9 cellular contexts compared by ENCODE assay signal in genomic region chr1:72281144-72281543, GRCh38. TPM values are rescaled to one million over a fixed set of nuclear protein-coding genes. Genes with fewer than 3 reads are reported as not detected.
DNase-seq lines count a peak whose midpoint lies in the region; ATAC-seq and TF ChIP-seq lines count a peak whose summit lies in the region.
"Had no signal": no experiment of that assay in that cellular context is flagged by ENCODE, and none has a peak within 500 bp of the region (broad histone marks: within the 10 kb centered on the region; RNA-seq: fewer than 3 reads in every experiment).

No MANE protein-coding gene starts in this region.

- H3K27ac Mint-ChIP-seq in activated T-helper 2 cell treated with anti-CD3 and anti-CD28 coated beads, Interferon-gamma antibody, Interleukin-2, Interleukin-4, amounts not matched to agents 10 μg/mL and 5 μg/mL and 100 μg/mL, durations not matched to agents 14 hours and 24 hours and 36 hours: no peak overlapping the region
- H3K27ac Mint-ChIP-seq in type B pancreatic cell: peak overlapping the region; percentile 64
- H3K27ac Mint-ChIP-seq in activated CD8-positive, alpha-beta T cell treated with anti-CD3 and anti-CD28 coated beads for 36 hours: no peak overlapping the region

- H3K4me1 ChIP-seq in heart left ventricle: peaks cover 0 to 20% (median 0%) of the 10 kb centered on the region in 12 donors

- H3K9me3 ChIP-seq in heart left ventricle: no peaks in the 10 kb centered on the region

- intact Hi-C loops in heart left ventricle (cut with DNase I): no loop called here
- intact Hi-C loops in left cardiac atrium (cut with DNase I): no loop called here
- intact Hi-C loops in activated T-helper 2 cell treated with anti-CD3 and anti-CD28 coated beads, Interferon-gamma antibody, Interleukin-2, Interleukin-4, amounts not matched to agents 10 μg/mL and 5 μg/mL and 100 μg/mL, durations not matched to agents 14 hours and 24 hours and 36 hours (cut with micrococcal nuclease): no loop called here
- intact Hi-C loops in activated CD8-positive, alpha-beta T cell treated with anti-CD3 and anti-CD28 coated beads for 36 hours (cut with micrococcal nuclease): no loop called here

- no peak for ATAC-seq in heart left ventricle
- no peak for ATAC-seq in left cardiac atrium
- ATAC-seq in activated CD8-positive, alpha-beta T cell treated with anti-CD3 and anti-CD28 coated beads for 36 hours: no peak
- no peak for ATAC-seq in GM19035 (IDR thresholded peaks at IDR 0.05; ENCODE audit: unreplicated experiment)

- TF ChIP-seq CTCF in heart left ventricle (IDR thresholded peaks at IDR 0.05) (no peak), type B pancreatic cell (conservative IDR thresholded peaks at IDR 0.05) (no peak)
- TF ChIP-seq CTCF in activated CD8-positive, alpha-beta T cell treated with anti-CD3 and anti-CD28 coated beads for 36 hours (IDR thresholded peaks at IDR 0.05): no peak

- H3K4me1 Mint-ChIP-seq in activated T-helper 2 cell treated with anti-CD3 and anti-CD28 coated beads, Interferon-gamma antibody, Interleukin-2, Interleukin-4, amounts not matched to agents 10 μg/mL and 5 μg/mL and 100 μg/mL, durations not matched to agents 14 hours and 24 hours and 36 hours (ENCODE audit: low read depth): peaks cover 6% of the 10 kb centered on the region
- peaks cover 7% of the 10 kb centered on the region for H3K4me1 Mint-ChIP-seq in type B pancreatic cell (ENCODE audit: unreplicated experiment)
- H3K4me1 Mint-ChIP-seq in activated CD8-positive, alpha-beta T cell treated with anti-CD3 and anti-CD28 coated beads for 36 hours (ENCODE audit: low read depth): peaks cover 20% of the 10 kb centered on the region

- no peaks in the 10 kb centered on the region for H3K27me3 ChIP-seq in heart left ventricle

- DNase-seq in heart left ventricle: no peak
- no peak for DNase-seq in left cardiac atrium
- DNase-seq in activated T-helper 2 cell treated with anti-CD3 and anti-CD28 coated beads, Interferon-gamma antibody, Interleukin-2, Interleukin-4, amounts not matched to agents 10 μg/mL and 5 μg/mL and 100 μg/mL, durations not matched to agents 14 hours and 24 hours and 36 hours (ENCODE audit: low spot score): no peak
- DNase-seq in left kidney (ENCODE audit: low read depth, low spot score): peak; percentile 12
- DNase-seq in type B pancreatic cell (ENCODE audit: extremely low spot score, unreplicated experiment): no peak
- DNase-seq in activated CD8-positive, alpha-beta T cell treated with anti-CD3 and anti-CD28 coated beads for 36 hours: no peak
- no peak for DNase-seq in SW480 (ENCODE audit: low spot score)
- DNase-seq: NCI-H1436 treated with DMSO at 0.1 percent for 48 hours had no signal

- 29 to 45% (median 37%) methylated on average over 2 of the region's 2 CpGs for WGBS in heart left ventricle, 4 donors

- no peaks in the 10 kb centered on the region for H3K36me3 ChIP-seq in heart left ventricle

- no peaks in the 10 kb centered on the region for H3K36me3 Mint-ChIP-seq in activated T-helper 2 cell treated with anti-CD3 and anti-CD28 coated beads, Interferon-gamma antibody, Interleukin-2, Interleukin-4, amounts not matched to agents 10 μg/mL and 5 μg/mL and 100 μg/mL, durations not matched to agents 14 hours and 24 hours and 36 hours (ENCODE audit: low read depth)
- H3K36me3 Mint-ChIP-seq in type B pancreatic cell: no peaks in the 10 kb centered on the region
- H3K36me3 Mint-ChIP-seq in activated CD8-positive, alpha-beta T cell treated with anti-CD3 and anti-CD28 coated beads for 36 hours (ENCODE audit: low read depth): no peaks in the 10 kb centered on the region

- peak overlapping the region in 11 of 12 donors; percentile 11 to 91 (median 71) for H3K4me3 ChIP-seq in heart left ventricle

- peak overlapping the region; percentile 1 for H3K4me3 Mint-ChIP-seq in activated T-helper 2 cell treated with anti-CD3 and anti-CD28 coated beads, Interferon-gamma antibody, Interleukin-2, Interleukin-4, amounts not matched to agents 10 μg/mL and 5 μg/mL and 100 μg/mL, durations not matched to agents 14 hours and 24 hours and 36 hours (ENCODE audit: low read depth)
- no peak overlapping the region for H3K4me3 Mint-ChIP-seq in type B pancreatic cell
- no peak overlapping the region for H3K4me3 Mint-ChIP-seq in activated CD8-positive, alpha-beta T cell treated with anti-CD3 and anti-CD28 coated beads for 36 hours

- peaks cover 30% of the 10 kb centered on the region for H3K27me3 Mint-ChIP-seq in activated T-helper 2 cell treated with anti-CD3 and anti-CD28 coated beads, Interferon-gamma antibody, Interleukin-2, Interleukin-4, amounts not matched to agents 10 μg/mL and 5 μg/mL and 100 μg/mL, durations not matched to agents 14 hours and 24 hours and 36 hours (ENCODE audit: low read depth)
- peaks cover 35% of the 10 kb centered on the region for H3K27me3 Mint-ChIP-seq in type B pancreatic cell
- peaks cover 20% of the 10 kb centered on the region for H3K27me3 Mint-ChIP-seq in activated CD8-positive, alpha-beta T cell treated with anti-CD3 and anti-CD28 coated beads for 36 hours

- POLR2A ChIA-PET in activated CD8-positive, alpha-beta T cell treated with anti-CD3 and anti-CD28 coated beads for 36 hours (lab: Charles Lee): no interaction called here

- no peak for TF ChIP-seq POLR2A in heart left ventricle (IDR thresholded peaks at IDR 0.05)

- no peaks in the 10 kb centered on the region for H3K9me3 Mint-ChIP-seq in activated T-helper 2 cell treated with anti-CD3 and anti-CD28 coated beads, Interferon-gamma antibody, Interleukin-2, Interleukin-4, amounts not matched to agents 10 μg/mL and 5 μg/mL and 100 μg/mL, durations not matched to agents 14 hours and 24 hours and 36 hours
- H3K9me3 Mint-ChIP-seq in type B pancreatic cell: no peaks in the 10 kb centered on the region
- no peaks in the 10 kb centered on the region for H3K9me3 Mint-ChIP-seq in activated CD8-positive, alpha-beta T cell treated with anti-CD3 and anti-CD28 coated beads for 36 hours

- H3K27ac ChIP-seq in heart left ventricle: peak overlapping the region in 7 of 12 donors; percentile 18 to 96 (median 57)

- CTCF ChIA-PET in activated CD8-positive, alpha-beta T cell treated with anti-CD3 and anti-CD28 coated beads for 36 hours (lab: Charles Lee): no interaction called here

RNA-seq across cellular contexts. Expression of gene NEGR1, which starts 1.2 kb away (rescaled TPM):
- total RNA-seq in heart left ventricle (10 to 100 TPM in 2 of 9 donors, 1 to 10 TPM in 7; 3.9 to 11.3 (median 8.8) TPM), left cardiac atrium (10 to 100 TPM; 18.8 to 22.4 TPM), type B pancreatic cell (ENCODE audit: low replicate concordance) (22.4 and 22.5 TPM in 2 replicates)
- polyA plus RNA-seq in heart left ventricle: 1 to 10 TPM; 1.7 to 2.4 TPM
- not detected in 2 replicates for total RNA-seq in activated T-helper 2 cell treated with anti-CD3 and anti-CD28 coated beads, Interferon-gamma antibody, Interleukin-2, Interleukin-4, amounts not matched to agents 10 μg/mL and 5 μg/mL and 100 μg/mL, durations not matched to agents 14 hours and 24 hours and 36 hours
- total RNA-seq in activated CD8-positive, alpha-beta T cell treated with anti-CD3 and anti-CD28 coated beads for 36 hours: not detected
